In genomic region chr14:82362452-82362851, GRCh38 we compare ENCODE assay signal across 1 cellular context.
TF ChIP-seq lines count a peak whose summit lies in the region.

No MANE protein-coding gene starts in this region.

TF ChIP-seq in GM23338, 12 proteins besides CTCF, POLR2A, EP300 and RAD21 (continued from another document):
- no peak for TF ChIP-seq STAT1 (IDR thresholded peaks at IDR 0.05; ENCODE audit: unreplicated experiment)
- TF ChIP-seq, protein P1, sequence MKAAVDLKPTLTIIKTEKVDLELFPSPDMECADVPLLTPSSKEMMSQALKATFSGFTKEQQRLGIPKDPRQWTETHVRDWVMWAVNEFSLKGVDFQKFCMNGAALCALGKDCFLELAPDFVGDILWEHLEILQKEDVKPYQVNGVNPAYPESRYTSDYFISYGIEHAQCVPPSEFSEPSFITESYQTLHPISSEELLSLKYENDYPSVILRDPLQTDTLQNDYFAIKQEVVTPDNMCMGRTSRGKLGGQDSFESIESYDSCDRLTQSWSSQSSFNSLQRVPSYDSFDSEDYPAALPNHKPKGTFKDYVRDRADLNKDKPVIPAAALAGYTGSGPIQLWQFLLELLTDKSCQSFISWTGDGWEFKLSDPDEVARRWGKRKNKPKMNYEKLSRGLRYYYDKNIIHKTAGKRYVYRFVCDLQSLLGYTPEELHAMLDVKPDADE (IDR thresholded peaks at IDR 0.05) = no peak
- no peak for TF ChIP-seq JUNB (IDR thresholded peaks at IDR 0.05; ENCODE audit: unreplicated experiment)
- TF ChIP-seq, protein P2, sequence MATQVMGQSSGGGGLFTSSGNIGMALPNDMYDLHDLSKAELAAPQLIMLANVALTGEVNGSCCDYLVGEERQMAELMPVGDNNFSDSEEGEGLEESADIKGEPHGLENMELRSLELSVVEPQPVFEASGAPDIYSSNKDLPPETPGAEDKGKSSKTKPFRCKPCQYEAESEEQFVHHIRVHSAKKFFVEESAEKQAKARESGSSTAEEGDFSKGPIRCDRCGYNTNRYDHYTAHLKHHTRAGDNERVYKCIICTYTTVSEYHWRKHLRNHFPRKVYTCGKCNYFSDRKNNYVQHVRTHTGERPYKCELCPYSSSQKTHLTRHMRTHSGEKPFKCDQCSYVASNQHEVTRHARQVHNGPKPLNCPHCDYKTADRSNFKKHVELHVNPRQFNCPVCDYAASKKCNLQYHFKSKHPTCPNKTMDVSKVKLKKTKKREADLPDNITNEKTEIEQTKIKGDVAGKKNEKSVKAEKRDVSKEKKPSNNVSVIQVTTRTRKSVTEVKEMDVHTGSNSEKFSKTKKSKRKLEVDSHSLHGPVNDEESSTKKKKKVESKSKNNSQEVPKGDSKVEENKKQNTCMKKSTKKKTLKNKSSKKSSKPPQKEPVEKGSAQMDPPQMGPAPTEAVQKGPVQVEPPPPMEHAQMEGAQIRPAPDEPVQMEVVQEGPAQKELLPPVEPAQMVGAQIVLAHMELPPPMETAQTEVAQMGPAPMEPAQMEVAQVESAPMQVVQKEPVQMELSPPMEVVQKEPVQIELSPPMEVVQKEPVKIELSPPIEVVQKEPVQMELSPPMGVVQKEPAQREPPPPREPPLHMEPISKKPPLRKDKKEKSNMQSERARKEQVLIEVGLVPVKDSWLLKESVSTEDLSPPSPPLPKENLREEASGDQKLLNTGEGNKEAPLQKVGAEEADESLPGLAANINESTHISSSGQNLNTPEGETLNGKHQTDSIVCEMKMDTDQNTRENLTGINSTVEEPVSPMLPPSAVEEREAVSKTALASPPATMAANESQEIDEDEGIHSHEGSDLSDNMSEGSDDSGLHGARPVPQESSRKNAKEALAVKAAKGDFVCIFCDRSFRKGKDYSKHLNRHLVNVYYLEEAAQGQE (IDR thresholded peaks at IDR 0.05; ENCODE audit: unreplicated experiment) = no peak
